In the genomic region with DNA sequence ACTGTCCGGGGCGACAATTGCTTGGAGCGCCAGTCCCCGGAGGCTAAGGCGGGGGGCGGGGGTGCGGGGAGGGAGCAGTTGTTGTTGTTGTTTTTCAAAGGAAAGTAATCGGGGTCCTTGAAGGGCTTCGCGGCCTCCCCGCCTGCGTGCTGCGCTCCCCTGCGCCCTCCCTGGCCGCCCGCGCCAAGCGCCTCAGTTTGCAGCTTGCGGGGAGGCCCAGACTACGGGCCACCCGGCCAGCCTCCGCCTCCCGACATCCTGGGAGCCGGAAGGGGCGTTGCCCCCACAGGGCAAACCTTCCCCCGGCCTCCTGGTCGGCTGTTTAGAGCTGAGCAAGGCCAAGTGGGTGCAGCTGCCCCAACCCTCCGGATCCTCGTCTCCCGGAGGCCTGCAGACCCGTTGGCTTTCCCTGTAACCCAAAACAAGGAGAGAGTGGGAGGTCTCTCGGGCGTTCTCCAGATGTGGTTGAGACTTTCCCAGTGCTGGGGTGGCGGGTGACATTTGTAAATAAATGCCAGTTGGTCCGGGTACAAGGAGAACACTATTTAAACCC, we compare ENCODE assay signal across 11 cellular contexts. TPM values are rescaled to one million over a fixed set of nuclear protein-coding genes. Genes with fewer than 3 reads are reported as not detected.
DNase-seq lines count a peak whose midpoint lies in the region; ATAC-seq and TF ChIP-seq lines count a peak whose summit lies in the region.
"Had no signal": no experiment of that assay in that cellular context is flagged by ENCODE, and none has a peak within 500 bp of the region (broad histone marks: within the 10 kb centered on the region; RNA-seq: fewer than 3 reads in every experiment).

No MANE protein-coding gene starts in this region.

- 6 to 7% (median 7%) methylated on average over 35 of the region's 35 CpGs for WGBS in psoas muscle, 3 donors

- TF ChIP-seq CTCF in breast epithelium (IDR thresholded peaks at IDR 0.05) (no peak), psoas muscle (IDR thresholded peaks at IDR 0.05) (no peak), BE2C (IDR thresholded peaks at IDR 0.05; ENCODE audit: low read depth, low read length) (no peak)

- peak overlapping the region in 2 of 3 donors; percentile 50 to 64 for H3K4me3 ChIP-seq in breast epithelium
- peak overlapping the region; percentile 65 for H3K4me3 ChIP-seq in psoas muscle
- no peak overlapping the region for H3K4me3 ChIP-seq in BE2C (ENCODE audit: low read depth, low read length)
- H3K4me3 ChIP-seq: smooth muscle cell had no signal

- TF ChIP-seq POLR2A in breast epithelium (IDR thresholded peaks at IDR 0.05) = no peak

- H3K27ac ChIP-seq in breast epithelium (no peak overlapping the region), psoas muscle (no peak overlapping the region)

- H3K36me3 ChIP-seq in breast epithelium (no peaks in the 10 kb centered on the region), psoas muscle (ENCODE audit: insufficient read depth in 1 of 2, low read depth in 1 of 2) (no peaks in the 10 kb centered on the region), BE2C (no peaks in the 10 kb centered on the region)

- intact Hi-C loops in breast epithelium (cut with DNase I; ENCODE audit: low total_unique reads) (no loop called here), psoas muscle (cut with DNase I) (no loop called here)

- ATAC-seq in psoas muscle (peak in 1 of 4 donors; percentile 21), GM21619 (IDR thresholded peaks at IDR 0.05; ENCODE audit: unreplicated experiment) (no peak), HG02852 (IDR thresholded peaks at IDR 0.05; ENCODE audit: unreplicated experiment) (no peak)

- H3K27me3 ChIP-seq in breast epithelium (peaks cover 7 to 98% of the 10 kb centered on the region in 2 donors), psoas muscle (ENCODE audit: insufficient read depth in 3 of 3, low read length in 2 of 3) (peaks cover 0 to 95% (median 66%) of the 10 kb centered on the region in 3 donors), BE2C (peaks cover 13% of the 10 kb centered on the region)

- DNase-seq in NCI-H2227 (lab: John Stamatoyannopoulos, UW; ENCODE audit: unreplicated experiment) (peak; percentile 30), NCI-H2227 treated with DMSO at 0.1 percent for 48 hours (lab: John Stamatoyannopoulos, UW) (no peak), HuH-7.5 (ENCODE audit: low spot score) (peak; percentile 76), breast epithelium (ENCODE audit: low spot score in 2 of 2) (peak in 1 of 2 donors; percentile 41), psoas muscle (peak in 1 of 2 donors; percentile 49), BE2C (no peak)
- DNase-seq: NCI-H748 treated with DMSO at 0.1 percent for 48 hours had no signal

- H3K9me3 ChIP-seq in breast epithelium = no peaks in the 10 kb centered on the region
- H3K9me3 ChIP-seq in psoas muscle = no peaks in the 10 kb centered on the region
- H3K9me3 ChIP-seq in BE2C = no peaks in the 10 kb centered on the region

- H3K4me1 ChIP-seq in breast epithelium (peaks cover 4 to 25% of the 10 kb centered on the region in 2 donors), psoas muscle (peaks cover 17% of the 10 kb centered on the region), BE2C (peaks cover 4% of the 10 kb centered on the region)

RNA-seq across cellular contexts. Expression of gene SIX3, which starts 3.7 kb away (rescaled TPM):
- total RNA-seq in breast epithelium = not detected
- under 1 TPM in 1 of 4 donors, not detected in 3; 0.20 TPM for total RNA-seq in psoas muscle
- under 1 TPM in 1 of 3 donors, not detected in 2; 0.01 TPM for polyA plus RNA-seq in psoas muscle
- polyA plus RNA-seq in BE2C (2012; ENCODE audit: insufficient read depth, insufficient read length, low read depth) = 30.4 TPM
- total RNA-seq: fibroblast of villous mesenchyme, smooth muscle cell had no signal
- polyA plus RNA-seq: smooth muscle cell had no signal

Comparison
In these comparisons a context has a peak if more than half of its experiments do, and no peak if none do; other contexts are left out.
1. DNase-seq: peak in NCI-H2227 (single experiment) and HuH-7.5 (single experiment); none in NCI-H2227 treated with DMSO at 0.1 percent for 48 hours (single experiment) and BE2C (single experiment).